In the genomic region with DNA sequence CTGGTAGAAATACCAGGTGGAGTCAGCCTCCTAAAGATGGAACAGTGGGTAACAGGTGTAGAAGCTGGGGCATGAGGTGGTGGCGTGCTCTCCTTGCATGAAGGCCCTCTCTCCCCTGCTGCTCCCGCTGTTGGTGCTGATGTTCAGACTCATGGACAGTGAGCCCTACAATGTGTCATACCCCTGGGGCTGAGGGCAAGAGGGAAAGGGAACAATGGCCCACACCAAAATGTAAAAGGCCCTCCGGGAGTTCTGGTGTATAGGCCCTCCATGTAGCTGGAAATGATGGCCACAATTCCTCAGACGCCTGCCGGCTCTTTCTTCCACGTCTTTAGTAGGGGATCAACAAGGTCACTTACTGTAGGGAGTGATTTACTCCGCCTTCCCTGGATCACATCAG, we compare ENCODE assay signal across 22 cellular contexts.
DNase-seq lines count a peak whose midpoint lies in the region; TF ChIP-seq lines count a peak whose summit lies in the region.
"Had no signal": no experiment of that assay in that cellular context is flagged by ENCODE, and none has a peak within 500 bp of the region (broad histone marks: within the 10 kb centered on the region; RNA-seq: fewer than 3 reads in every experiment).

No MANE protein-coding gene starts in this region.

- no peak overlapping the region for H2AFZ ChIP-seq in mammary epithelial cell (ENCODE audit: low read depth, low read length)
- H2AFZ ChIP-seq: GM23248 had no signal

- peaks cover 5% of the 10 kb centered on the region for H3K9me3 Mint-ChIP-seq in activated naive CD4-positive, alpha-beta T cell treated with anti-CD3 and anti-CD28 coated beads, Interleukin-2, amount 50 U/mL, for 24 hours
- no peaks in the 10 kb centered on the region for H3K9me3 Mint-ChIP-seq in activated T-helper 2 cell treated with anti-CD3 and anti-CD28 coated beads, Interferon-gamma antibody, Interleukin-2, Interleukin-4, amounts not matched to agents 10 μg/mL and 5 μg/mL and 100 μg/mL, durations not matched to agents 14 hours and 24 hours and 36 hours

- no TSS peak for BruUV-seq in mammary epithelial cell (replicated peaks; lab: Mats Ljungman, UMichigan)

- H3K79me2 ChIP-seq in mammary epithelial cell (ENCODE audit: insufficient read depth, low read length) = no peaks in the 10 kb centered on the region

- peaks cover 14% of the 10 kb centered on the region for H3K4me1 ChIP-seq in mammary epithelial cell (ENCODE audit: insufficient read depth, low read length)
- H3K4me1 ChIP-seq: BE2C had no signal

- H3K4me3 Mint-ChIP-seq in activated naive CD4-positive, alpha-beta T cell treated with anti-CD3 and anti-CD28 coated beads, Interleukin-2, amount 50 U/mL, for 24 hours = no peak overlapping the region
- H3K4me3 Mint-ChIP-seq in activated T-helper 2 cell treated with anti-CD3 and anti-CD28 coated beads, Interferon-gamma antibody, Interleukin-2, Interleukin-4, amounts not matched to agents 10 μg/mL and 5 μg/mL and 100 μg/mL, durations not matched to agents 14 hours and 24 hours and 36 hours (ENCODE audit: low read depth) = no peak overlapping the region
- H3K4me3 Mint-ChIP-seq: CD14-positive monocyte had no signal

- dilution Hi-C loops in mammary epithelial cell (cut with HindIII; ENCODE audit: low sequenced_read_pairs) = no loop called here

- no peaks in the 10 kb centered on the region for H3K9me3 ChIP-seq in mammary epithelial cell (replicated peaks; ENCODE audit: insufficient read depth, low read length)
- H3K9me3 ChIP-seq: A549, BE2C had no signal

- no peak overlapping the region for H3K4me3 ChIP-seq in mammary epithelial cell (replicated peaks in 1 of 3; ENCODE audit: insufficient read depth in 1 of 3, low read depth in 2 of 3, low read length in 3 of 3)
- no peak overlapping the region for H3K4me3 ChIP-seq in coronary artery
- H3K4me3 ChIP-seq: A549; BLaER1 treated with 17β-estradiol and CSF1 and Interleukin-3, amounts not matched to agents 10 nM and 100 nM; GM23248 had no signal

- peaks cover 30% of the 10 kb centered on the region for H3K4me1 Mint-ChIP-seq in activated naive CD4-positive, alpha-beta T cell treated with anti-CD3 and anti-CD28 coated beads, Interleukin-2, amount 50 U/mL, for 24 hours
- H3K4me1 Mint-ChIP-seq in activated T-helper 2 cell treated with anti-CD3 and anti-CD28 coated beads, Interferon-gamma antibody, Interleukin-2, Interleukin-4, amounts not matched to agents 10 μg/mL and 5 μg/mL and 100 μg/mL, durations not matched to agents 14 hours and 24 hours and 36 hours (ENCODE audit: low read depth) = peaks cover 17% of the 10 kb centered on the region

- H4K20me1 ChIP-seq in mammary epithelial cell (ENCODE audit: insufficient read depth, low read length) = no peaks in the 10 kb centered on the region
- H4K20me1 ChIP-seq: BLaER1 treated with 17β-estradiol and CSF1 and Interleukin-3, amounts not matched to agents 10 nM and 100 nM had no signal

- no peak for DNase-seq in activated naive CD4-positive, alpha-beta T cell treated with anti-CD3 and anti-CD28 coated beads, Interleukin-2, amount 50 U/mL, for 16 hours
- DNase-seq in activated T-helper 2 cell treated with anti-CD3 and anti-CD28 coated beads, Interferon-gamma antibody, Interleukin-2, Interleukin-4, amounts not matched to agents 10 μg/mL and 5 μg/mL and 100 μg/mL, durations not matched to agents 14 hours and 24 hours and 36 hours (ENCODE audit: low spot score) = peak; percentile 7
- DNase-seq in mucosa of gallbladder (ENCODE audit: low spot score) (peak; percentile 5), ureter (ENCODE audit: low spot score) (peak; percentile 36), mammary epithelial cell (no peak), SW 1271 (lab: John Stamatoyannopoulos, UW) (no peak), coronary artery (ENCODE audit: low spot score) (no peak)
- DNase-seq: 8988T; ACHN; AML-193; BE2C; Calu3; CD4-positive, alpha-beta memory T cell; COR-L47; DMS53; DND-41; GM23248; H7 had no signal

- TF ChIP-seq CTCF in mammary epithelial cell (conservative IDR thresholded peaks at IDR 0.05 in 1 of 2, IDR thresholded peaks at IDR 0.05 in 1 of 2; ENCODE audit: extremely low read depth in 1 of 2, insufficient read depth in 1 of 2, low read depth in 1 of 2, low read length in 2 of 2) = no peak
- TF ChIP-seq CTCF in coronary artery (IDR thresholded peaks at IDR 0.05) = no peak

- H3K27me3 Mint-ChIP-seq in activated naive CD4-positive, alpha-beta T cell treated with anti-CD3 and anti-CD28 coated beads, Interleukin-2, amount 50 U/mL, for 24 hours = no peaks in the 10 kb centered on the region
- peaks cover 6% of the 10 kb centered on the region for H3K27me3 Mint-ChIP-seq in activated T-helper 2 cell treated with anti-CD3 and anti-CD28 coated beads, Interferon-gamma antibody, Interleukin-2, Interleukin-4, amounts not matched to agents 10 μg/mL and 5 μg/mL and 100 μg/mL, durations not matched to agents 14 hours and 24 hours and 36 hours (ENCODE audit: low read depth)

- H3K27ac Mint-ChIP-seq in activated naive CD4-positive, alpha-beta T cell treated with anti-CD3 and anti-CD28 coated beads, Interleukin-2, amount 50 U/mL, for 24 hours = peak overlapping the region; percentile 3
- no peak overlapping the region for H3K27ac Mint-ChIP-seq in activated T-helper 2 cell treated with anti-CD3 and anti-CD28 coated beads, Interferon-gamma antibody, Interleukin-2, Interleukin-4, amounts not matched to agents 10 μg/mL and 5 μg/mL and 100 μg/mL, durations not matched to agents 14 hours and 24 hours and 36 hours

- H3K36me3 ChIP-seq in mammary epithelial cell (ENCODE audit: insufficient read depth, low read length) = no peaks in the 10 kb centered on the region
- H3K36me3 ChIP-seq: BE2C; BLaER1 treated with 17β-estradiol and CSF1 and Interleukin-3, amounts not matched to agents 10 nM and 100 nM had no signal

- WGBS in mammary epithelial cell (ENCODE audit: low coverage, missing lambda C conversion rate) = 88% methylated on average over 7 of the region's 7 CpGs

- no peaks in the 10 kb centered on the region for H3K36me3 Mint-ChIP-seq in activated naive CD4-positive, alpha-beta T cell treated with anti-CD3 and anti-CD28 coated beads, Interleukin-2, amount 50 U/mL, for 24 hours
- H3K36me3 Mint-ChIP-seq in activated T-helper 2 cell treated with anti-CD3 and anti-CD28 coated beads, Interferon-gamma antibody, Interleukin-2, Interleukin-4, amounts not matched to agents 10 μg/mL and 5 μg/mL and 100 μg/mL, durations not matched to agents 14 hours and 24 hours and 36 hours (ENCODE audit: low read depth) = no peaks in the 10 kb centered on the region
- H3K36me3 Mint-ChIP-seq: CD14-positive monocyte had no signal

- no peaks in the 10 kb centered on the region for H3K27me3 ChIP-seq in mammary epithelial cell (ENCODE audit: insufficient read depth, low read length)
- H3K27me3 ChIP-seq: BE2C; BLaER1 treated with 17β-estradiol and CSF1 and Interleukin-3, amounts not matched to agents 10 nM and 100 nM had no signal

- H3K27ac ChIP-seq in mammary epithelial cell (ENCODE audit: insufficient read depth, low read depth, low read length) (no peak overlapping the region), coronary artery (no peak overlapping the region)
- H3K27ac ChIP-seq: A549; BLaER1 treated with 17β-estradiol and CSF1 and Interleukin-3, amounts not matched to agents 10 nM and 100 nM; GM23248 had no signal

- intact Hi-C loops in activated T-helper 2 cell treated with anti-CD3 and anti-CD28 coated beads, Interferon-gamma antibody, Interleukin-2, Interleukin-4, amounts not matched to agents 10 μg/mL and 5 μg/mL and 100 μg/mL, durations not matched to agents 14 hours and 24 hours and 36 hours (cut with micrococcal nuclease) = loop anchor here (5.0 to 10.0 kb wide), 5 partner anchors 59 to 1886 kb away; a partner anchor contains a TSS
- intact Hi-C loops in mammary epithelial cell (cut with micrococcal nuclease) = loop anchor here (5.0 kb wide), 2 partner anchors 76 to 394 kb away; no protein-coding TSS in a partner anchor

- in situ Hi-C loops in mammary epithelial cell (cut with MboI; ENCODE audit: low sequenced_read_pairs in 2 of 2) = no loop called here

- CTCF ChIA-PET in mammary epithelial cell (lab: Charles Lee; ENCODE audit: low non-redundant PET) = no interaction called here

- H3K9ac ChIP-seq in mammary epithelial cell (ENCODE audit: insufficient read depth, low read length) = no peak overlapping the region
- H3K9ac ChIP-seq: BLaER1 treated with 17β-estradiol and CSF1 and Interleukin-3, amounts not matched to agents 10 nM and 100 nM; GM23248 had no signal

- no peak overlapping the region for H3K4me2 ChIP-seq in mammary epithelial cell (ENCODE audit: insufficient read depth, low read depth, low read length)
- H3K4me2 ChIP-seq: A549 had no signal

Comparison
In these comparisons a context has a peak if more than half of its experiments do, and no peak if none do; other contexts are left out.
1. DNase-seq: peak in activated T-helper 2 cell treated with anti-CD3 and anti-CD28 coated beads, Interferon-gamma antibody, Interleukin-2, Interleukin-4, amounts not matched to agents 10 μg/mL and 5 μg/mL and 100 μg/mL, durations not matched to agents 14 hours and 24 hours and 36 hours (single experiment), mucosa of gallbladder (single experiment) and ureter (single experiment); none in activated naive CD4-positive, alpha-beta T cell treated with anti-CD3 and anti-CD28 coated beads, Interleukin-2, amount 50 U/mL, for 16 hours (single experiment), mammary epithelial cell (single experiment), SW 1271 (0 of 2) and coronary artery (single experiment).